In genomic region chr17:42922335-42922734, GRCh38 we compare ENCODE assay signal across 35 cellular contexts. TPM values are rescaled to one million over a fixed set of nuclear protein-coding genes. Genes with fewer than 3 reads are reported as not detected.
DNase-seq lines count a peak whose midpoint lies in the region; ATAC-seq, FAIRE-seq and TF ChIP-seq lines count a peak whose summit lies in the region.
"Had no signal": no experiment of that assay in that cellular context is flagged by ENCODE, and none has a peak within 500 bp of the region (broad histone marks: within the 10 kb centered on the region; RNA-seq: fewer than 3 reads in every experiment).

No MANE protein-coding gene starts in this region.

- intact Hi-C loops in heart left ventricle (cut with DNase I) (no loop called here), Right ventricle myocardium inferior (cut with DNase I) (no loop called here), esophagus squamous epithelium (cut with DNase I) (no loop called here), vagina (cut with DNase I) (no loop called here)

- H3K4me1 ChIP-seq in heart left ventricle (peaks cover 0 to 42% (median 19%) of the 10 kb centered on the region in 12 donors), esophagus squamous epithelium (peaks cover 0 to 27% (median 17%) of the 10 kb centered on the region in 3 donors), vagina (no peaks in the 10 kb centered on the region)

- H3K27ac ChIP-seq in heart left ventricle (peak overlapping the region in 7 of 12 donors; percentile 33 to 68 (median 59)), esophagus squamous epithelium (peak overlapping the region in 3 of 4 donors; percentile 27 to 59 (median 37)), vagina (peak overlapping the region; percentile 2)
- H3K27ac ChIP-seq: psoas muscle had no signal

- no peak for TF ChIP-seq POLR2A in heart left ventricle (IDR thresholded peaks at IDR 0.05)
- TF ChIP-seq POLR2A in esophagus squamous epithelium (IDR thresholded peaks at IDR 0.05) = no peak
- no peak for TF ChIP-seq POLR2A in vagina (IDR thresholded peaks at IDR 0.05)

- H3K27ac Mint-ChIP-seq in nephron progenitor cell = peak overlapping the region; percentile 86
- H3K27ac Mint-ChIP-seq: activated naive CD8-positive, alpha-beta T cell treated with anti-CD3 and anti-CD28 coated beads for 36 hours; CD14-positive monocyte; naive B cell; stimulated activated effector memory CD8-positive, alpha-beta T cell treated with anti-CD3 and anti-CD28 coated beads, Interleukin-12 subunit alpha, Interleukin-12 subunit beta, amount 100 ng/mL, for 72 hours; T-helper 1 cell treated with Interleukin-12 subunit alpha and Interleukin-12 subunit beta and Interleukin-4 antibody, amounts not matched to agents 30 μg/mL and 1 μg/mL, for 36 hours; type B pancreatic cell had no signal

- no peak for FAIRE-seq in urothelium cell line (lab: Jason Lieb, UNC)
- FAIRE-seq: A204.1 had no signal

- no peaks in the 10 kb centered on the region for H3K36me3 ChIP-seq in heart left ventricle
- no peaks in the 10 kb centered on the region for H3K36me3 ChIP-seq in esophagus squamous epithelium
- H3K36me3 ChIP-seq in vagina = no peaks in the 10 kb centered on the region

- ATAC-seq in heart left ventricle (no peak), Right ventricle myocardium inferior (no peak)
- ATAC-seq: activated T-cell treated with anti-CD3 and anti-CD28 coated beads, Interleukin-2, amount 50 U/mL, for 4 hours; esophagus mucosa; left lobe of liver; psoas muscle; SK-N-SH treated with all-trans-retinoic acid at 6 μM for 48 hours; stimulated activated effector memory CD8-positive, alpha-beta T cell treated with anti-CD3 and anti-CD28 coated beads, Interleukin-12 subunit alpha, Interleukin-12 subunit beta, amount 100 ng/mL, for 72 hours had no signal

- DNase-seq in heart left ventricle (no peak), Right ventricle myocardium inferior (ENCODE audit: missing footprints) (no peak), esophagus squamous epithelium (lab: John Stamatoyannopoulos, UW) (no peak), nephron progenitor cell (no peak), vagina (ENCODE audit: extremely low spot score in 2 of 2) (no peak), NCI-H2171 treated with DMSO at 0.1 percent for 48 hours (lab: John Stamatoyannopoulos, UW) (no peak), urothelium cell line (ENCODE audit: low spot score) (no peak), COR-L47 (lab: John Stamatoyannopoulos, UW) (no peak)
- DNase-seq: activated CD4-positive, alpha-beta T cell treated with anti-CD3 and anti-CD28 coated beads, Interleukin-2, amount 50 U/mL, for 1 hour; activated CD4-positive, CD25-positive, alpha-beta regulatory T cell; activated gamma-delta T cell; activated naive CD8-positive, alpha-beta T cell treated with anti-CD3 and anti-CD28 coated beads for 36 hours; activated T-cell treated with anti-CD3 and anti-CD28 coated beads, Interleukin-2, amount 50 U/mL, for 4 hours; central memory CD4-positive, alpha-beta T cell; DMS79 treated with DMSO at 0.1 percent for 48 hours; GDM1; H9; Kasumi-1; MV-4-11; naive B cell; NCI-H1436; NCI-H345; NCI-H748 treated with DMSO at 0.1 percent for 48 hours; nucleus accumbens; psoas muscle; substantia nigra had no signal

- H3K4me3 Mint-ChIP-seq in nephron progenitor cell = no peak overlapping the region
- H3K4me3 Mint-ChIP-seq: activated naive CD8-positive, alpha-beta T cell treated with anti-CD3 and anti-CD28 coated beads for 36 hours; activated T-cell treated with anti-CD3 and anti-CD28 coated beads, Interleukin-2, amount 50 U/mL, for 4 hours; CD14-positive monocyte; H9; naive B cell; stimulated activated effector memory CD8-positive, alpha-beta T cell treated with anti-CD3 and anti-CD28 coated beads, Interleukin-12 subunit alpha, Interleukin-12 subunit beta, amount 100 ng/mL, for 72 hours; T-helper 1 cell treated with Interleukin-12 subunit alpha and Interleukin-12 subunit beta and Interleukin-4 antibody, amounts not matched to agents 30 μg/mL and 1 μg/mL, for 36 hours; type B pancreatic cell had no signal

- H3K9me3 ChIP-seq in heart left ventricle (no peaks in the 10 kb centered on the region), esophagus squamous epithelium (no peaks in the 10 kb centered on the region), vagina (no peaks in the 10 kb centered on the region)
- H3K9me3 ChIP-seq: psoas muscle had no signal

- TF ChIP-seq CTCF in heart left ventricle (IDR thresholded peaks at IDR 0.05) (no peak), esophagus squamous epithelium (IDR thresholded peaks at IDR 0.05) (no peak), nephron progenitor cell (IDR thresholded peaks at IDR 0.05) (no peak), vagina (IDR thresholded peaks at IDR 0.05) (no peak)

- WGBS in heart left ventricle, 4 donors = 39 to 52% (median 49%) methylated on average over 7 of the region's 7 CpGs
- WGBS in esophagus squamous epithelium, 2 donors = 46 to 73% methylated on average over 7 of the region's 7 CpGs

- peaks cover 45% of the 10 kb centered on the region for H3K4me1 Mint-ChIP-seq in nephron progenitor cell
- H3K4me1 Mint-ChIP-seq: stimulated activated effector memory CD8-positive, alpha-beta T cell treated with anti-CD3 and anti-CD28 coated beads, Interleukin-12 subunit alpha, Interleukin-12 subunit beta, amount 100 ng/mL, for 72 hours had no signal

- peaks cover 18% of the 10 kb centered on the region for H3K27me3 Mint-ChIP-seq in nephron progenitor cell (ENCODE audit: low read depth, poor library complexity)
- H3K27me3 Mint-ChIP-seq: type B pancreatic cell had no signal

- H3K36me3 Mint-ChIP-seq in nephron progenitor cell (ENCODE audit: low read depth) = no peaks in the 10 kb centered on the region
- H3K36me3 Mint-ChIP-seq: activated naive CD8-positive, alpha-beta T cell treated with anti-CD3 and anti-CD28 coated beads for 36 hours; CD14-positive monocyte; naive B cell; stimulated activated effector memory CD8-positive, alpha-beta T cell treated with anti-CD3 and anti-CD28 coated beads, Interleukin-12 subunit alpha, Interleukin-12 subunit beta, amount 100 ng/mL, for 72 hours; type B pancreatic cell had no signal

- H3K27me3 ChIP-seq in heart left ventricle (no peaks in the 10 kb centered on the region), esophagus squamous epithelium (no peaks in the 10 kb centered on the region), vagina (no peaks in the 10 kb centered on the region)

- H3K4me3 ChIP-seq in heart left ventricle (no peak overlapping the region), esophagus squamous epithelium (no peak overlapping the region), vagina (no peak overlapping the region)
- H3K4me3 ChIP-seq: psoas muscle had no signal

- H3K9me3 Mint-ChIP-seq in nephron progenitor cell = peaks cover 4% of the 10 kb centered on the region
- H3K9me3 Mint-ChIP-seq: activated naive CD8-positive, alpha-beta T cell treated with anti-CD3 and anti-CD28 coated beads for 36 hours; activated T-cell treated with anti-CD3 and anti-CD28 coated beads, Interleukin-2, amount 50 U/mL, for 4 hours; H9; naive B cell; stimulated activated effector memory CD8-positive, alpha-beta T cell treated with anti-CD3 and anti-CD28 coated beads, Interleukin-12 subunit alpha, Interleukin-12 subunit beta, amount 100 ng/mL, for 72 hours; T-helper 1 cell treated with Interleukin-12 subunit alpha and Interleukin-12 subunit beta and Interleukin-4 antibody, amounts not matched to agents 30 μg/mL and 1 μg/mL, for 36 hours; type B pancreatic cell had no signal

RNA-seq across cellular contexts. Expression of gene G6PC1, which starts 21.7 kb away (rescaled TPM):
- total RNA-seq in heart left ventricle = not detected
- polyA plus RNA-seq in heart left ventricle = not detected
- total RNA-seq in Right ventricle myocardium inferior = not detected
- total RNA-seq in esophagus squamous epithelium = not detected
- not detected for total RNA-seq in vagina
- total RNA-seq: activated naive CD8-positive, alpha-beta T cell treated with anti-CD3 and anti-CD28 coated beads for 36 hours; dermis blood vessel endothelial cell; esophagus mucosa; H9; psoas muscle had no signal
- polyA plus RNA-seq: CD14-positive monocyte had no signal

RNA-seq across cellular contexts. Expression of gene AARSD1, which starts 41.9 kb away (rescaled TPM):
- total RNA-seq in heart left ventricle (10 to 100 TPM; 19.5 to 33.3 (median 26.2) TPM), Right ventricle myocardium inferior (32.1 TPM), esophagus squamous epithelium (10 to 100 TPM; 14.2 to 25.9 (median 22.6) TPM), vagina (53.5 TPM)
- 10 to 100 TPM; 45.5 to 66.3 TPM for polyA plus RNA-seq in heart left ventricle

RNA-seq across cellular contexts. Expression of gene PTGES3L, which starts 57.5 kb away (rescaled TPM):
- 10 to 100 TPM; 24.6 to 48.4 (median 41.2) TPM for total RNA-seq in heart left ventricle
- 10 to 100 TPM; 41.5 to 58.0 TPM for polyA plus RNA-seq in heart left ventricle
- total RNA-seq in Right ventricle myocardium inferior = 51.0 TPM
- total RNA-seq in esophagus squamous epithelium = 1 to 10 TPM in 1 of 4 donors, under 1 TPM in 1, not detected in 2; 0.27 to 1.1 TPM
- 1.5 TPM for total RNA-seq in vagina
- total RNA-seq: dermis blood vessel endothelial cell had no signal
- polyA plus RNA-seq: CD14-positive monocyte had no signal

RNA-seq across cellular contexts. Expression of gene RUNDC1, which starts 58.0 kb away (rescaled TPM):
- total RNA-seq in heart left ventricle (10 to 100 TPM in 8 of 9 donors, 1 to 10 TPM in 1; 9.8 to 15.9 (median 11.4) TPM), Right ventricle myocardium inferior (10.4 TPM), esophagus squamous epithelium (1 to 10 TPM; 7.4 to 9.8 (median 8.5) TPM), vagina (21.4 TPM)
- polyA plus RNA-seq in heart left ventricle = 10 to 100 TPM in 1 of 2 donors, 1 to 10 TPM in 1; 5.5 to 14.4 TPM

Comparison
In these comparisons a context has a peak if more than half of its experiments do, and no peak if none do; other contexts are left out.
1. H3K27ac ChIP-seq: peak in every context shown above with its lines; median percentile 59 in heart left ventricle; 37 in esophagus squamous epithelium; 2 in vagina.
2. RNA of gene PTGES3L, which starts 57.5 kb away (total RNA-seq): 51.0 TPM in Right ventricle myocardium inferior (single experiment) and 24.6 to 48.4 TPM in heart left ventricle; 1.5 TPM in vagina (single experiment) and 0.27 to 1.1 TPM in esophagus squamous epithelium; every median in the first group is over 10 times any median in the second.